Comparison of ENCODE assay signal across 1 cellular context in the genomic region with DNA sequence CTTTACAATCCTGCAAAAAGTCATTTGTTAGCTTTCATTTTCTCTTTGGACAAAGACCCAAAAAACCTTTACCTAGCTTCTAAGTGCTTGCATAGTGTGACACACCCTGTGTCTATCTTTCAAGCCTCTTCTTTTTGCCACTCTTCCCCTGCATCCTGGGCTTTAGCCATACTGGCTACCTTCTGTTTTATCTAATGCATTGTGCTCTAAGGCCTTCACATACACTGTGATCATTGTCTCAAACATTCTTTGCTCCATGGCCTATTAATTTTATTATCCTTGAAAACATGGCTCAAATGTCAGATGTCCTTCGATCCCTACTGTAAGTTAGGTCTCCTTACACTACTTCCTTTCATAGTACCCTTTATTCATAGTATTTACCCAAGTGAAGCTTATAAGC.
TF ChIP-seq lines count a peak whose summit lies in the region.

No MANE protein-coding gene starts in this region.

TF ChIP-seq in SK-N-SH, 30 proteins besides CTCF, POLR2A, EP300 and RAD21 (continued from another document):
- TF ChIP-seq, protein P1, sequence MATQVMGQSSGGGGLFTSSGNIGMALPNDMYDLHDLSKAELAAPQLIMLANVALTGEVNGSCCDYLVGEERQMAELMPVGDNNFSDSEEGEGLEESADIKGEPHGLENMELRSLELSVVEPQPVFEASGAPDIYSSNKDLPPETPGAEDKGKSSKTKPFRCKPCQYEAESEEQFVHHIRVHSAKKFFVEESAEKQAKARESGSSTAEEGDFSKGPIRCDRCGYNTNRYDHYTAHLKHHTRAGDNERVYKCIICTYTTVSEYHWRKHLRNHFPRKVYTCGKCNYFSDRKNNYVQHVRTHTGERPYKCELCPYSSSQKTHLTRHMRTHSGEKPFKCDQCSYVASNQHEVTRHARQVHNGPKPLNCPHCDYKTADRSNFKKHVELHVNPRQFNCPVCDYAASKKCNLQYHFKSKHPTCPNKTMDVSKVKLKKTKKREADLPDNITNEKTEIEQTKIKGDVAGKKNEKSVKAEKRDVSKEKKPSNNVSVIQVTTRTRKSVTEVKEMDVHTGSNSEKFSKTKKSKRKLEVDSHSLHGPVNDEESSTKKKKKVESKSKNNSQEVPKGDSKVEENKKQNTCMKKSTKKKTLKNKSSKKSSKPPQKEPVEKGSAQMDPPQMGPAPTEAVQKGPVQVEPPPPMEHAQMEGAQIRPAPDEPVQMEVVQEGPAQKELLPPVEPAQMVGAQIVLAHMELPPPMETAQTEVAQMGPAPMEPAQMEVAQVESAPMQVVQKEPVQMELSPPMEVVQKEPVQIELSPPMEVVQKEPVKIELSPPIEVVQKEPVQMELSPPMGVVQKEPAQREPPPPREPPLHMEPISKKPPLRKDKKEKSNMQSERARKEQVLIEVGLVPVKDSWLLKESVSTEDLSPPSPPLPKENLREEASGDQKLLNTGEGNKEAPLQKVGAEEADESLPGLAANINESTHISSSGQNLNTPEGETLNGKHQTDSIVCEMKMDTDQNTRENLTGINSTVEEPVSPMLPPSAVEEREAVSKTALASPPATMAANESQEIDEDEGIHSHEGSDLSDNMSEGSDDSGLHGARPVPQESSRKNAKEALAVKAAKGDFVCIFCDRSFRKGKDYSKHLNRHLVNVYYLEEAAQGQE (IDR thresholded peaks at IDR 0.05; ENCODE audit: low read depth, low read length): no peak
- no peak for TF ChIP-seq POLR2AphosphoS5 (IDR thresholded peaks at IDR 0.05; ENCODE audit: low read depth, low read length)
- no peak for TF ChIP-seq TEAD4 (IDR thresholded peaks at IDR 0.05; ENCODE audit: borderline replicate concordance, insufficient read depth)
- TF ChIP-seq YY1 (IDR thresholded peaks at IDR 0.05; ENCODE audit: low read depth): no peak
- no peak for TF ChIP-seq JUND (IDR thresholded peaks at IDR 0.05)
- TF ChIP-seq, protein P2, sequence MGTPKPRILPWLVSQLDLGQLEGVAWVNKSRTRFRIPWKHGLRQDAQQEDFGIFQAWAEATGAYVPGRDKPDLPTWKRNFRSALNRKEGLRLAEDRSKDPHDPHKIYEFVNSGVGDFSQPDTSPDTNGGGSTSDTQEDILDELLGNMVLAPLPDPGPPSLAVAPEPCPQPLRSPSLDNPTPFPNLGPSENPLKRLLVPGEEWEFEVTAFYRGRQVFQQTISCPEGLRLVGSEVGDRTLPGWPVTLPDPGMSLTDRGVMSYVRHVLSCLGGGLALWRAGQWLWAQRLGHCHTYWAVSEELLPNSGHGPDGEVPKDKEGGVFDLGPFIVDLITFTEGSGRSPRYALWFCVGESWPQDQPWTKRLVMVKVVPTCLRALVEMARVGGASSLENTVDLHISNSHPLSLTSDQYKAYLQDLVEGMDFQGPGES (IDR thresholded peaks at IDR 0.05; ENCODE audit: low read depth, low read length): no peak
